Comparison of ENCODE assay signal across 19 cellular contexts in the genomic region with DNA sequence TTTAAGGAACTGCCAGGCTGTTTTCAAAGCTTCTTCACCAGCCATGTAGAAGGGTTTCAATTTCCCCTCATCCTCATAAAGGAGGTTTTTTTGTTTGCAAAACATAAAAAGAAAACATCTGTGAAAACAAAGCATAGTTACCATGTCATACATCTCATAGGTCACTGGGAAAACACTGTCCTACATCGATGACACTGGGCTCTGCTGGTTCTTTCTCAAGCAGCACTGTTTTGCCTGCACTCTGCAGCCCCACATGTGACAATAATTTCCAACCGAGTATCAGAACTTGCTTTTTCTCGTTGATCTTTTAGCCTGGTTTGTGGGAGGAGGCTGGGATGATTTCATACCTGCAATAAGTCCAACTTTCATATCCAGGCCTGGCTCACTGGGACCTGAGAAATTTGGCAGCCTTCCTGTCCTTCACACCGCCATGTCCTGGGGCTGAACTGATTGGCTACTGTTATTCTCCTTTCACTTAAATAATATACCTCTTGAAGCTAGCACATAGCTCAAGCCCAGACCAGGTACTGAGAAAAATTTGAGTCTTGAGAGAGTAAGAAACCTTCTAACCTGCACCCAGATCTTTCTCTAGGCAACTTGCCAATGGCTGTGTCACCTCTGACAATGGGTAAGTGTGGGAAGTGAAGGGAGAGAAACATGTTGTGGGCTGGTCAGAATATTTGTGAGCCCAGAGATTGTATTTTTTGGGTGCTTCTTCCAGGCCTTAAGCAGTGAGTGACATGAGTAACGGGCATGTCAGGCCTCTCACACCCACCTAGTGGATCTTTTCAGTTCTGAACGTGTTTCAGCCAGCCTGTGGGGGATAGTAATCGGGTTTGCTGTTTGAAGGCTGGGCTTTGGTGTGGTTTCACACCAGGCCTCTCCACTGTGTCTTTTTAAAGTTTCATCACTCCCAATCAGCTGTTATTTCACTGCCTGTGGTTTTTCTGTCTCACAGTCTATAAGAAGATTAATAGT.
A peak's percentile ranks its signal among the peaks of the same experiment; 100 is the strongest.
DNase-seq lines count a peak whose midpoint lies in the region; TF ChIP-seq lines count a peak whose summit lies in the region.
"Had no signal": no experiment of that assay in that cellular context is flagged by ENCODE, and none has a peak within 500 bp of the region (broad histone marks: within the 10 kb centered on the region; RNA-seq: fewer than 3 reads in every experiment).

No MANE protein-coding gene starts in this region.

- no peak overlapping the region for H3K27ac ChIP-seq in BLaER1 treated with 17β-estradiol and CSF1 and Interleukin-3, amounts not matched to agents 10 nM and 100 nM
- H3K27ac ChIP-seq in mesendoderm (ENCODE audit: low read depth, low read length): no peak overlapping the region
- H3K27ac ChIP-seq: cardiac muscle cell had no signal

- H4K5ac ChIP-seq in mesendoderm (ENCODE audit: low read length): no peak overlapping the region

- no CpG with 5 or more reads among the region's 7 CpGs for whole genome bisulfite sequencing in mesendoderm (ENCODE audit: extremely low coverage, insufficient coverage, low lambda C conversion rate)

- peak overlapping the region in 7 of 11 experiments; percentile 18 to 53 (median 29); a peak in 12 of 22 replicates for H3K4me2 ChIP-seq in BLaER1 treated with 17β-estradiol and CSF1 and Interleukin-3, amounts not matched to agents 10 nM and 100 nM
- H3K4me2 ChIP-seq in mesendoderm (ENCODE audit: low read length): no peak overlapping the region

- H3K4me3 ChIP-seq in BLaER1 treated with 17β-estradiol and CSF1 and Interleukin-3, amounts not matched to agents 10 nM and 100 nM: no peak overlapping the region
- H3K4me3 ChIP-seq in epithelial cell of esophagus (ENCODE audit: low read length): no peak overlapping the region
- H3K4me3 ChIP-seq in mesendoderm (ENCODE audit: low read length): no peak overlapping the region
- H3K4me3 ChIP-seq: cardiac muscle cell, HAP-1, K562, skin epidermis had no signal

- peak overlapping the region; percentile 15 for H2BK15ac ChIP-seq in mesendoderm (replicated peaks; ENCODE audit: low read depth)

- 0 out of 22 replicates have a peak overlapping the region, but pooled peaks of 1 of the 11 experiments have one; percentile 9 for H3K9ac ChIP-seq in BLaER1 treated with 17β-estradiol and CSF1 and Interleukin-3, amounts not matched to agents 10 nM and 100 nM
- no peak overlapping the region for H3K9ac ChIP-seq in mesendoderm (ENCODE audit: low read length)

- no peak overlapping the region for H3K56ac ChIP-seq in mesendoderm (ENCODE audit: low read length)

- H3K79me1 ChIP-seq in mesendoderm (ENCODE audit: low read length): no peaks in the 10 kb centered on the region

- H3K9me3 ChIP-seq in BLaER1 treated with 17β-estradiol and CSF1 and Interleukin-3, amounts not matched to agents 10 nM and 100 nM (replicated peaks in 1 of 11): peaks cover 10 to 17% (median 12%) of the 10 kb centered on the region in 11 experiments
- H3K9me3 ChIP-seq: HAP-1 had no signal

- H3K36me3 ChIP-seq in BLaER1 treated with 17β-estradiol and CSF1 and Interleukin-3, amounts not matched to agents 10 nM and 100 nM: no peaks in the 10 kb centered on the region
- H3K36me3 ChIP-seq in mesendoderm (ENCODE audit: control insufficient read depth, insufficient read depth, low read length): no peaks in the 10 kb centered on the region
- H3K36me3 ChIP-seq: cardiac muscle cell, HAP-1 had no signal

- H2BK120ac ChIP-seq in mesendoderm (ENCODE audit: low read depth, low read length): no peak overlapping the region

- DNase-seq in M059J (ENCODE audit: low read depth) (peak; percentile 59), epithelial cell of esophagus (ENCODE audit: low read depth) (peak; percentile 81), mesendoderm (peak; percentile 13), MV-4-11 (lab: John Stamatoyannopoulos, UW) (no peak), islet precursor cell (no peak), medulla oblongata (ENCODE audit: extremely low spot score) (no peak), NCI-H2171 treated with DMSO at 0.1 percent for 48 hours (lab: John Stamatoyannopoulos, UW) (no peak)
- DNase-seq: activated CD4-positive, alpha-beta T cell treated with anti-CD3 and anti-CD28 coated beads, Interleukin-2, amount 10 ng/mL, durations not matched to agents 7 days and 5 days; activated T-cell treated with anti-CD3 and anti-CD28 coated beads for 4 hours; CD4-positive, alpha-beta memory T cell; effector CD8-positive, alpha-beta T cell; midbrain; NCI-H1417; trophoblast cell had no signal

- no peak overlapping the region for H3K18ac ChIP-seq in mesendoderm (ENCODE audit: low read length)

- H3K4ac ChIP-seq in mesendoderm (ENCODE audit: low read depth, low read length): no peak overlapping the region

- no peak overlapping the region for H2BK5ac ChIP-seq in mesendoderm (ENCODE audit: low read length)

- H4K8ac ChIP-seq in mesendoderm (ENCODE audit: low read depth, low read length): no peak overlapping the region

- no peak overlapping the region for H2AK5ac ChIP-seq in mesendoderm (ENCODE audit: low read length)

- H3K23ac ChIP-seq in mesendoderm (ENCODE audit: low read length): no peak overlapping the region

- no peaks in the 10 kb centered on the region for H3K27me3 ChIP-seq in BLaER1 treated with 17β-estradiol and CSF1 and Interleukin-3, amounts not matched to agents 10 nM and 100 nM
- no peaks in the 10 kb centered on the region for H3K27me3 ChIP-seq in mesendoderm (ENCODE audit: insufficient read depth, low read length, poor library complexity)
- H3K27me3 ChIP-seq: cardiac muscle cell had no signal

- H4K20me1 ChIP-seq in BLaER1 treated with 17β-estradiol and CSF1 and Interleukin-3, amounts not matched to agents 10 nM and 100 nM: no peaks in the 10 kb centered on the region

- TF ChIP-seq CTCF in epithelial cell of esophagus (IDR thresholded peaks at IDR 0.05; ENCODE audit: insufficient read depth, low read depth, low read length, missing control alignments): peak; percentile 15

- no peaks in the 10 kb centered on the region for H3K79me2 ChIP-seq in mesendoderm (ENCODE audit: control insufficient read depth, insufficient read depth, low read length)

- H3K4me1 ChIP-seq in BLaER1 treated with 17β-estradiol and CSF1 and Interleukin-3, amounts not matched to agents 10 nM and 100 nM: peaks cover 0 to 15% (median 6%) of the 10 kb centered on the region in 10 experiments; a peak in 12 of 20 replicates
- no peaks in the 10 kb centered on the region for H3K4me1 ChIP-seq in mesendoderm (ENCODE audit: control insufficient read depth, low read depth, low read length)

Comparison
In these comparisons a context has a peak if more than half of its experiments do, and no peak if none do; other contexts are left out.
1. DNase-seq: peak in M059J (single experiment), epithelial cell of esophagus (single experiment) and mesendoderm (single experiment); none in MV-4-11 (single experiment), islet precursor cell (single experiment), medulla oblongata (single experiment) and NCI-H2171 treated with DMSO at 0.1 percent for 48 hours (single experiment).